Comparison of ENCODE assay signal across 19 cellular contexts in the genomic region with DNA sequence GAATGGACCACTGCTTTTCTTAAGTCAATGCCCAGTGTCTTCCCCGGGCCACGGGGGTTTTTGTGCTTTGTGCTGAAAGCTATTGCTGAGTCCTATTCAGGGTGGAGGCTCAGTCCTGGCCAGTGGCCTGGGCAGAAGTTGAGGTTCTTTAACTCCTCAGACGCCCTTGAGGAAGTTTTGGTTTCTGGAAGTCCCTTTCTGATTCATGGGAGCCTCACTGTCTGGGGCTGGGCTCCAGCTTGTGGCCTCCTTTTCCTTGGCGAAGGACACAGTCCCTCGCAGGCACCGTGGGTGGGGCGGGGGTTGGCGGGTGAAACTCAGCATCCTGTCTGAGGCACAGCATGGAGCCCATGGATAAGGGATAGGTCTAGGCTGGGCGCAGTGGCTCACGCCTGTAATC.
DNase-seq lines count a peak whose midpoint lies in the region; ATAC-seq and TF ChIP-seq lines count a peak whose summit lies in the region.
"Had no signal": no experiment of that assay in that cellular context is flagged by ENCODE, and none has a peak within 500 bp of the region (broad histone marks: within the 10 kb centered on the region; RNA-seq: fewer than 3 reads in every experiment).

No MANE protein-coding gene starts in this region.

- CTCF ChIA-PET in T-cell (lab: Charles Lee) = no interaction called here

- no peaks in the 10 kb centered on the region for H3K27me3 Mint-ChIP-seq in T-cell

- peaks cover 0 to 8% (median 0%) of the 10 kb centered on the region in 3 donors for H3K9me3 Mint-ChIP-seq in T-cell

- peaks cover 0 to 8% (median 7%) of the 10 kb centered on the region in 4 donors for H3K4me1 ChIP-seq in esophagus muscularis mucosa

- peak; percentile 37 for DNase-seq in activated effector memory CD4-positive, alpha-beta T cell treated with anti-CD3 and anti-CD28 coated beads, Interleukin-2, amount 50 U/mL, for 16 hours
- no peak for DNase-seq in activated effector memory CD4-positive, alpha-beta T cell treated with Interleukin-2 at 50 U/mL for 16 hours
- DNase-seq in esophagus muscularis mucosa (ENCODE audit: extremely low spot score) (peak; percentile 81), mesenteric fat pad (ENCODE audit: low spot score) (peak; percentile 65), T-cell (no peak), RPMI8226 (no peak), KBM-7 (no peak), NCI-H128 (lab: John Stamatoyannopoulos, UW; ENCODE audit: unreplicated experiment) (no peak)
- DNase-seq: DND-41; HCEC 1CT; IMR-90; Kasumi-1; NCI-H1105; NCI-H187; NCI-H226; NCI-H526 treated with DMSO at 0.1 percent for 48 hours; NK-92 treated with Interleukin-12 subunit alpha and Interleukin-12 subunit beta, amount 100 ng/mL, for 24 hours; OCI-M1 had no signal

- no peak for TF ChIP-seq EP300 in esophagus muscularis mucosa (IDR thresholded peaks at IDR 0.05)

- ATAC-seq in T-cell (replicated peaks in 1 of 4) = no peak
- ATAC-seq: GM12878 had no signal

- no peak overlapping the region for H3K4me3 ChIP-seq in esophagus muscularis mucosa
- H3K4me3 ChIP-seq: GM12878 had no signal

- no peaks in the 10 kb centered on the region for H3K36me3 ChIP-seq in esophagus muscularis mucosa

- H3K27me3 ChIP-seq in esophagus muscularis mucosa = peaks cover 0 to 16% (median 0%) of the 10 kb centered on the region in 4 donors

- intact Hi-C loops in esophagus muscularis mucosa (cut with DNase I) = no loop called here

- no peak overlapping the region for H3K4me3 Mint-ChIP-seq in T-cell

- no peaks in the 10 kb centered on the region for H3K9me3 ChIP-seq in esophagus muscularis mucosa

- POLR2A ChIA-PET in T-cell (lab: Charles Lee) = no interaction called here

- 82% methylated on average over 10 of the region's 10 CpGs for WGBS in esophagus muscularis mucosa

- no peak for TF ChIP-seq POLR2A in esophagus muscularis mucosa (IDR thresholded peaks at IDR 0.05; ENCODE audit: low read depth)

- H3K4me1 Mint-ChIP-seq in T-cell = no peaks in the 10 kb centered on the region

- H3K27ac Mint-ChIP-seq in T-cell = no peak overlapping the region

- no peak for TF ChIP-seq CTCF in esophagus muscularis mucosa (IDR thresholded peaks at IDR 0.05)

- in situ Hi-C loops in KBM-7 (cut with MboI; ENCODE audit: low pct_unique_long_range_greater_than_20kb, low sequenced_read_pairs) = no loop called here

- H3K36me3 Mint-ChIP-seq in T-cell = no peaks in the 10 kb centered on the region

- H3K27ac ChIP-seq in esophagus muscularis mucosa (replicated peaks in 1 of 4) = no peak overlapping the region

Comparison
In these comparisons a context has a peak if more than half of its experiments do, and no peak if none do; other contexts are left out.
1. DNase-seq: peak in activated effector memory CD4-positive, alpha-beta T cell treated with anti-CD3 and anti-CD28 coated beads, Interleukin-2, amount 50 U/mL, for 16 hours (single experiment), esophagus muscularis mucosa (single experiment) and mesenteric fat pad (single experiment); none in activated effector memory CD4-positive, alpha-beta T cell treated with Interleukin-2 at 50 U/mL for 16 hours (single experiment), T-cell (0 of 34), RPMI8226 (single experiment), KBM-7 (single experiment) and NCI-H128 (single experiment).